8 cellular contexts compared by ENCODE assay signal in genomic region chr12:64625243-64626077, GRCh38. TPM values are rescaled to one million over a fixed set of nuclear protein-coding genes. Genes with fewer than 3 reads are reported as not detected.
A peak's percentile ranks its signal among the peaks of the same experiment; 100 is the strongest.
DNase-seq lines count a peak whose midpoint lies in the region; ATAC-seq, FAIRE-seq and TF ChIP-seq lines count a peak whose summit lies in the region.

No MANE protein-coding gene starts in this region.

- no peaks in the 10 kb centered on the region for H3K9me3 ChIP-seq in BE2C

- TF ChIP-seq CTCF in BE2C (IDR thresholded peaks at IDR 0.05; ENCODE audit: low read depth, low read length): no peak
- no peak for TF ChIP-seq CTCF in bronchial epithelial cell (IDR thresholded peaks at IDR 0.05; ENCODE audit: insufficient read depth, low read length, severe bottlenecking)

- peak overlapping the region; percentile 47 for H3K27ac ChIP-seq in layer of hippocampus (ENCODE audit: low read depth, low read length)

- peak; percentile 45 for DNase-seq in BE2C
- peak; percentile 91 for DNase-seq in bronchial epithelial cell (ENCODE audit: low read depth)
- peak in 2 of 3 experiments; percentile 16 to 39 for DNase-seq in stimulated activated CD4-positive, alpha-beta T cell treated with anti-CD3 and anti-CD28 coated beads, TNF-alpha, amount 100 ng/mL, for 24 hours (ENCODE audit: low read depth in 3 of 3)
- no peak for DNase-seq in DMS153 treated with DMSO at 0.1 percent for 48 hours (lab: John Stamatoyannopoulos, UW; ENCODE audit: unreplicated experiment)

- H3K4me1 ChIP-seq in BE2C: no peaks in the 10 kb centered on the region; the same call in none of the 2 replicates

- ATAC-seq in GM19043 (IDR thresholded peaks at IDR 0.05; ENCODE audit: low read depth, unreplicated experiment): peak; percentile 50
- peak; percentile 31 for ATAC-seq in HG03280 (IDR thresholded peaks at IDR 0.05; ENCODE audit: unreplicated experiment)
- ATAC-seq in SK-N-SH treated with all-trans-retinoic acid at 6 μM for 48 hours: peak; percentile 94

- H3K4me3 ChIP-seq in BE2C (ENCODE audit: low read depth, low read length): peak overlapping the region; percentile 31
- peak overlapping the region; percentile 7 for H3K4me3 ChIP-seq in bronchial epithelial cell (ENCODE audit: low read depth, low read length)

- H3K27me3 ChIP-seq in BE2C (no peaks in the 10 kb centered on the region), bronchial epithelial cell (ENCODE audit: control insufficient read depth, insufficient read depth, low read length) (no peaks in the 10 kb centered on the region), layer of hippocampus (ENCODE audit: control insufficient read depth, insufficient read depth, low read length) (no peaks in the 10 kb centered on the region)

- no peak for FAIRE-seq in bronchial epithelial cell (lab: Jason Lieb, UNC)

- no peaks in the 10 kb centered on the region; the same call in 1 of the 2 replicates for H3K36me3 ChIP-seq in BE2C
- no peaks in the 10 kb centered on the region for H3K36me3 ChIP-seq in bronchial epithelial cell (ENCODE audit: control insufficient read depth, insufficient read depth, low read length)

TF ChIP-seq in SK-N-SH treated with all-trans-retinoic acid at 6 μM for 48 hours, 23 proteins besides CTCF, POLR2A, EP300 and RAD21:
- TF ChIP-seq CREB5 (CRISPR knock-in tag; IDR thresholded peaks at IDR 0.05; ENCODE audit: low read depth): no peak
- TF ChIP-seq ISL1 (CRISPR knock-in tag; IDR thresholded peaks at IDR 0.05): peak; percentile 31; the same call in 1 of the 2 replicates
- no peak for TF ChIP-seq TSHZ2 (CRISPR knock-in tag; IDR thresholded peaks at IDR 0.05)
- 0 out of 2 replicates have a peak, but pooled peaks have one; percentile 25 for TF ChIP-seq SNAI2 (CRISPR knock-in tag; IDR thresholded peaks at IDR 0.05)
- 0 out of 2 replicates have a peak, but pooled peaks have one; percentile 23 for TF ChIP-seq ZFP3 (CRISPR knock-in tag; IDR thresholded peaks at IDR 0.05)

RNA-seq across cellular contexts. Expression of gene RASSF3, which starts 15.2 kb away (rescaled TPM):
- polyA plus RNA-seq in BE2C (2012; ENCODE audit: insufficient read depth, insufficient read length, low read depth): 38.4 TPM
- 8.7 and 9.7 TPM in 2 replicates for total RNA-seq in bronchial epithelial cell

Comparison
In these comparisons a context has a peak if more than half of its experiments do, and no peak if none do; other contexts are left out.
1. ATAC-seq: peak in every context shown above with its lines; median percentile 94 in SK-N-SH treated with all-trans-retinoic acid at 6 μM for 48 hours; 50 in GM19043; 31 in HG03280.